Comparison of ENCODE assay signal across 29 cellular contexts in the genomic region with DNA sequence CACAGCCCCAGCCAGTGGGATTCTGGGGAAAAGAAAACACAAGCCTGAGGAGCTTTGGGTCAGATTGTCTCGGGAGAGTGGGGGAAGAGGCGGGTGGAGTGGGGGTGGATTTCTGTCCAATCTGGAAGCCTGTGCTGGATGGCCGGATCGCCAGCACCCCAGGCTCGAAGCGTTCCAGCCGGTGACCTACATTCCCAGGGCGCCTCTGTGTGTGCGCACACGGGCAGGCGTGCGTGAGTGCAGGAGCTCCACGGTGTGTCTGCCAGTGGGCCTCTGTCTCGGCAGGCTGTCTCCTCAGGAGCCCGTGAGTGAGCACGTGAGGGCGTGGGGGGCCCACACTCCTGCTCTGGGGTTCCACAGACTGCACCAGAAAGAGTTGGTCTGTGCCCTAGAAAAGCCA.
DNase-seq lines count a peak whose midpoint lies in the region; ATAC-seq and TF ChIP-seq lines count a peak whose summit lies in the region.
"Had no signal": no experiment of that assay in that cellular context is flagged by ENCODE, and none has a peak within 500 bp of the region (broad histone marks: within the 10 kb centered on the region; RNA-seq: fewer than 3 reads in every experiment).

No MANE protein-coding gene starts in this region.

- TF ChIP-seq RAD21 in SK-N-SH (IDR thresholded peaks at IDR 0.05; ENCODE audit: low read length), result no peak

- ATAC-seq in esophagus mucosa, result peak; percentile 6
- ATAC-seq in activated T-cell treated with anti-CD3 and anti-CD28 coated beads, Interleukin-2, amount 50 U/mL, for 72 hours (replicated peaks in 1 of 2), result no peak
- ATAC-seq: naive thymus-derived CD8-positive, alpha-beta T cell had no signal

- TF ChIP-seq EP300 in SK-N-SH (IDR thresholded peaks at IDR 0.05; ENCODE audit: borderline replicate concordance in 1 of 2, low read depth in 1 of 2, low read length in 1 of 2), result no peak

- TF ChIP-seq CTCF in SK-N-SH (IDR thresholded peaks at IDR 0.05) (no peak), mesothelial cell of epicardium (IDR thresholded peaks at IDR 0.05; ENCODE audit: unreplicated experiment) (no peak)

- H3K9me3 ChIP-seq in SK-N-SH, result no peaks in the 10 kb centered on the region
- H3K9me3 ChIP-seq: ascending aorta; BLaER1 treated with 17β-estradiol and CSF1 and Interleukin-3, amounts not matched to agents 10 nM and 100 nM; suprapubic skin; uterus had no signal

- CTCF ChIA-PET in SK-N-SH (lab: Yijun Ruan, JAX), result interaction anchor here (0.9 to 2.9 kb wide), 7 partner anchors 9 to 118 kb away, joined by 3 to 17 read pairs (median 6); no protein-coding TSS in a partner anchor
- CTCF ChIA-PET in activated naive CD4-positive, alpha-beta T cell treated with anti-CD3 and anti-CD28 coated beads, Interleukin-2, amount 10 ng/mL, durations not matched to agents 7 days and 5 days (lab: Charles Lee), result interaction anchor here (1.4 kb wide), 1 partner anchor 31 kb away, joined by 3 read pairs; no protein-coding TSS in a partner anchor

- no peaks in the 10 kb centered on the region for H3K36me3 Mint-ChIP-seq in mesothelial cell of epicardium
- no peaks in the 10 kb centered on the region for H3K36me3 Mint-ChIP-seq in activated T-cell treated with anti-CD3 and anti-CD28 coated beads, Interleukin-2, amount 50 U/mL, for 72 hours (ENCODE audit: insufficient read depth in 2 of 2)
- H3K36me3 Mint-ChIP-seq in activated naive CD4-positive, alpha-beta T cell treated with anti-CD3 and anti-CD28 coated beads, Interleukin-2, amount 10 ng/mL, durations not matched to agents 7 days and 5 days, result no peaks in the 10 kb centered on the region
- H3K36me3 Mint-ChIP-seq: activated naive CD8-positive, alpha-beta T cell treated with anti-CD3 and anti-CD28 coated beads for 36 hours; immature natural killer cell; naive thymus-derived CD8-positive, alpha-beta T cell had no signal

- no peaks in the 10 kb centered on the region for H3K9me2 ChIP-seq in SK-N-SH

- no peaks in the 10 kb centered on the region for H4K20me1 ChIP-seq in SK-N-SH (ENCODE audit: insufficient read depth)
- H4K20me1 ChIP-seq: BLaER1 treated with 17β-estradiol and CSF1 and Interleukin-3, amounts not matched to agents 10 nM and 100 nM had no signal

- no peaks in the 10 kb centered on the region for H3K79me2 ChIP-seq in SK-N-SH (ENCODE audit: insufficient read depth)
- H3K79me2 ChIP-seq: hepatocyte had no signal

- DNase-seq in SK-N-SH, result peak; percentile 66
- DNase-seq in mesothelial cell of epicardium (ENCODE audit: low spot score in 2 of 2, unreplicated experiment in 2 of 2), result no peak
- peak; percentile 89 for DNase-seq in retina
- DNase-seq in activated T-cell treated with anti-CD3 and anti-CD28 coated beads, Interleukin-2, amount 50 U/mL, for 72 hours, result no peak
- no peak for DNase-seq in NCI-H1417 (lab: John Stamatoyannopoulos, UW)
- no peak for DNase-seq in activated naive CD4-positive, alpha-beta T cell treated with anti-CD3 and anti-CD28 coated beads, Interleukin-2, amount 10 ng/mL, durations not matched to agents 7 days and 5 days
- DNase-seq in activated CD4-positive, alpha-beta T cell treated with anti-CD3 and anti-CD28 coated beads for 4 hours, result no peak
- DNase-seq: ACHN; activated CD8-positive, alpha-beta memory T cell treated with anti-CD3 and anti-CD28 coated beads, Interleukin-2, amount 50 U/mL, for 48 hours; activated naive CD8-positive, alpha-beta T cell treated with anti-CD3 and anti-CD28 coated beads for 36 hours; COR-L47; DND-41; H9; immature natural killer cell; IMR-90; naive thymus-derived CD8-positive, alpha-beta T cell; NCI-H1092; NCI-H187 treated with DMSO at 0.1 percent for 48 hours; NCI-H524 treated with DMSO at 0.1 percent for 48 hours; RPMI8226 had no signal

- H3K27ac Mint-ChIP-seq in mesothelial cell of epicardium, result peak overlapping the region; percentile 34
- H3K27ac Mint-ChIP-seq in activated T-cell treated with anti-CD3 and anti-CD28 coated beads, Interleukin-2, amount 50 U/mL, for 72 hours, result no peak overlapping the region
- no peak overlapping the region for H3K27ac Mint-ChIP-seq in activated naive CD4-positive, alpha-beta T cell treated with anti-CD3 and anti-CD28 coated beads, Interleukin-2, amount 10 ng/mL, durations not matched to agents 7 days and 5 days
- H3K27ac Mint-ChIP-seq: activated naive CD8-positive, alpha-beta T cell treated with anti-CD3 and anti-CD28 coated beads for 36 hours; activated T-helper 2 cell treated with anti-CD3 and anti-CD28 coated beads, Interferon-gamma antibody, Interleukin-2, Interleukin-4, amounts not matched to agents 10 μg/mL and 5 μg/mL and 100 μg/mL, durations not matched to agents 14 hours and 24 hours and 36 hours; H9; immature natural killer cell; naive thymus-derived CD8-positive, alpha-beta T cell had no signal

- H3K4me1 Mint-ChIP-seq in mesothelial cell of epicardium, result peaks cover 15% of the 10 kb centered on the region
- H3K4me1 Mint-ChIP-seq in activated T-cell treated with anti-CD3 and anti-CD28 coated beads, Interleukin-2, amount 50 U/mL, for 72 hours (ENCODE audit: low read depth), result no peaks in the 10 kb centered on the region
- no peaks in the 10 kb centered on the region for H3K4me1 Mint-ChIP-seq in activated naive CD4-positive, alpha-beta T cell treated with anti-CD3 and anti-CD28 coated beads, Interleukin-2, amount 10 ng/mL, durations not matched to agents 7 days and 5 days
- H3K4me1 Mint-ChIP-seq: activated naive CD8-positive, alpha-beta T cell treated with anti-CD3 and anti-CD28 coated beads for 36 hours; central memory CD8-positive, alpha-beta T cell; immature natural killer cell; naive thymus-derived CD8-positive, alpha-beta T cell had no signal

- no peaks in the 10 kb centered on the region for H3F3A ChIP-seq in SK-N-SH (replicated peaks; ENCODE audit: insufficient read depth)

- no peak overlapping the region for H3K9ac ChIP-seq in SK-N-SH
- H3K9ac ChIP-seq: BLaER1 treated with 17β-estradiol and CSF1 and Interleukin-3, amounts not matched to agents 10 nM and 100 nM had no signal

- no peaks in the 10 kb centered on the region for H3K9me3 Mint-ChIP-seq in mesothelial cell of epicardium
- no peaks in the 10 kb centered on the region for H3K9me3 Mint-ChIP-seq in activated T-cell treated with anti-CD3 and anti-CD28 coated beads, Interleukin-2, amount 50 U/mL, for 72 hours
- no peaks in the 10 kb centered on the region for H3K9me3 Mint-ChIP-seq in activated naive CD4-positive, alpha-beta T cell treated with anti-CD3 and anti-CD28 coated beads, Interleukin-2, amount 10 ng/mL, durations not matched to agents 7 days and 5 days
- H3K9me3 Mint-ChIP-seq: activated naive CD8-positive, alpha-beta T cell treated with anti-CD3 and anti-CD28 coated beads for 36 hours; activated T-helper 2 cell treated with anti-CD3 and anti-CD28 coated beads, Interferon-gamma antibody, Interleukin-2, Interleukin-4, amounts not matched to agents 10 μg/mL and 5 μg/mL and 100 μg/mL, durations not matched to agents 14 hours and 24 hours and 36 hours; central memory CD8-positive, alpha-beta T cell; H9; immature natural killer cell had no signal

- H3K27me3 ChIP-seq in SK-N-SH (ENCODE audit: insufficient read depth), result no peaks in the 10 kb centered on the region
- H3K27me3 ChIP-seq: ascending aorta, hepatocyte, uterus had no signal

- no peak overlapping the region for H3K4me3 ChIP-seq in SK-N-SH (ENCODE audit: low read depth in 2 of 2, low read length in 1 of 2)
- H3K4me3 ChIP-seq: ascending aorta; BLaER1 treated with 17β-estradiol and CSF1 and Interleukin-3, amounts not matched to agents 10 nM and 100 nM; hepatocyte; SK-N-MC; suprapubic skin; uterus had no signal

- POLR2A ChIA-PET in SK-N-SH (lab: Yijun Ruan, JAX), result no interaction called here

- H3K4me3 Mint-ChIP-seq in mesothelial cell of epicardium, result no peak overlapping the region
- no peak overlapping the region for H3K4me3 Mint-ChIP-seq in activated T-cell treated with anti-CD3 and anti-CD28 coated beads, Interleukin-2, amount 50 U/mL, for 72 hours
- no peak overlapping the region for H3K4me3 Mint-ChIP-seq in activated naive CD4-positive, alpha-beta T cell treated with anti-CD3 and anti-CD28 coated beads, Interleukin-2, amount 10 ng/mL, durations not matched to agents 7 days and 5 days
- H3K4me3 Mint-ChIP-seq: activated naive CD8-positive, alpha-beta T cell treated with anti-CD3 and anti-CD28 coated beads for 36 hours; central memory CD8-positive, alpha-beta T cell; H9; immature natural killer cell; naive thymus-derived CD8-positive, alpha-beta T cell had no signal

- H3K27me3 Mint-ChIP-seq in mesothelial cell of epicardium (ENCODE audit: low read depth), result no peaks in the 10 kb centered on the region
- peaks cover 10% of the 10 kb centered on the region for H3K27me3 Mint-ChIP-seq in activated T-cell treated with anti-CD3 and anti-CD28 coated beads, Interleukin-2, amount 50 U/mL, for 72 hours (ENCODE audit: low read depth)
- peaks cover 8% of the 10 kb centered on the region for H3K27me3 Mint-ChIP-seq in activated naive CD4-positive, alpha-beta T cell treated with anti-CD3 and anti-CD28 coated beads, Interleukin-2, amount 10 ng/mL, durations not matched to agents 7 days and 5 days

- no peak overlapping the region; a peak in 1 of 4 replicates for H3K27ac ChIP-seq in SK-N-SH (ENCODE audit: low read depth in 2 of 2, low read length in 1 of 2)
- H3K27ac ChIP-seq: ascending aorta; BLaER1 treated with 17β-estradiol and CSF1 and Interleukin-3, amounts not matched to agents 10 nM and 100 nM; hepatocyte; SK-N-MC; suprapubic skin; uterus had no signal

- H3K4me1 ChIP-seq in SK-N-SH (ENCODE audit: control insufficient read depth in 1 of 2, insufficient read depth in 2 of 2, low read depth in 1 of 2, low read length in 1 of 2), result peaks cover 0 to 20% of the 10 kb centered on the region in 2 experiments; a peak in 1 of 4 replicates
- H3K4me1 ChIP-seq: ascending aorta, suprapubic skin, uterus had no signal

- no peak overlapping the region for H3K4me2 ChIP-seq in SK-N-SH
- H3K4me2 ChIP-seq: hepatocyte had no signal

- WGBS in SK-N-SH (ENCODE audit: low lambda C conversion rate), result 88% methylated on average over 16 of the region's 17 CpGs

- no peaks in the 10 kb centered on the region for H3K36me3 ChIP-seq in SK-N-SH (replicated peaks in 1 of 2; ENCODE audit: control insufficient read depth in 1 of 2, insufficient read depth in 2 of 2, low read length in 1 of 2)
- H3K36me3 ChIP-seq: ascending aorta; BLaER1 treated with 17β-estradiol and CSF1 and Interleukin-3, amounts not matched to agents 10 nM and 100 nM; suprapubic skin; uterus had no signal

- no peak overlapping the region for H2AFZ ChIP-seq in SK-N-SH (ENCODE audit: low read depth)
- H2AFZ ChIP-seq: hepatocyte had no signal

TF ChIP-seq in SK-N-SH, 30 proteins besides CTCF, POLR2A, EP300 and RAD21 (continues in another document):
- TF ChIP-seq TEAD4 (IDR thresholded peaks at IDR 0.05; ENCODE audit: borderline replicate concordance, insufficient read depth), result no peak
- TF ChIP-seq GATA2 (CRISPR knock-in tag; IDR thresholded peaks at IDR 0.05), result no peak
- TF ChIP-seq GABPA (IDR thresholded peaks at IDR 0.05; ENCODE audit: low read depth), result no peak

Comparison
In these comparisons a context has a peak if more than half of its experiments do, and no peak if none do; other contexts are left out.
1. DNase-seq: peak in SK-N-SH (single experiment) and retina (single experiment); none in mesothelial cell of epicardium (0 of 2), activated T-cell treated with anti-CD3 and anti-CD28 coated beads, Interleukin-2, amount 50 U/mL, for 72 hours (0 of 2), NCI-H1417 (0 of 3), activated naive CD4-positive, alpha-beta T cell treated with anti-CD3 and anti-CD28 coated beads, Interleukin-2, amount 10 ng/mL, durations not matched to agents 7 days and 5 days (single experiment) and activated CD4-positive, alpha-beta T cell treated with anti-CD3 and anti-CD28 coated beads for 4 hours (0 of 2).